10 cellular contexts compared by ENCODE assay signal in genomic region chr19:45156751-45157150, GRCh38. TPM values are rescaled to one million over a fixed set of nuclear protein-coding genes. Genes with fewer than 3 reads are reported as not detected.
"Had no signal": no experiment of that assay in that cellular context is flagged by ENCODE, and none has a peak within 500 bp of the region (broad histone marks: within the 10 kb centered on the region; RNA-seq: fewer than 3 reads in every experiment).

No MANE protein-coding gene starts in this region.

- H3K9me3 ChIP-seq: gastroesophageal sphincter had no signal

- H3K27ac ChIP-seq: gastroesophageal sphincter had no signal

- H3K36me3 ChIP-seq: gastroesophageal sphincter had no signal

- H3K4me3 ChIP-seq: gastroesophageal sphincter had no signal

- ATAC-seq: gastroesophageal sphincter had no signal

- DNase-seq: activated CD4-positive, alpha-beta T cell treated with anti-CD3 and anti-CD28 coated beads, Interleukin-2, amount 50 U/mL, for 48 hours; activated CD4-positive, CD25-positive, alpha-beta regulatory T cell treated with anti-CD3 and anti-CD28 coated beads, Interleukin-2, amount 50 U/mL, for 72 hours; activated gamma-delta T cell; activated T-cell treated with anti-CD3 and anti-CD28 coated beads, Interleukin-2, amount 50 U/mL, for 48 hours; anterior cingulate cortex; posterior cingulate gyrus; stimulated activated naive CD4-positive, alpha-beta T cell; T-helper 2 cell had no signal

RNA-seq across cellular contexts. Expression of gene NKPD1, which starts 4.0 kb away (rescaled TPM):
- polyA plus RNA-seq: liver had no signal
